8 cellular contexts compared by ENCODE assay signal in genomic region chr4:184474261-184475095, GRCh38. TPM values are rescaled to one million over a fixed set of nuclear protein-coding genes. Genes with fewer than 3 reads are reported as not detected.
DNase-seq lines count a peak whose midpoint lies in the region; ATAC-seq and TF ChIP-seq lines count a peak whose summit lies in the region.

Gene IRF2, minus strand, starts transcription at chr4:184474550. Its CDS starts 45,486 bp downstream, at chr4:184429064.

- H3K27ac Mint-ChIP-seq in GM23338 (peak within 1 kb of the TSS; percentile 90), naive B cell (peak within 1 kb of the TSS; percentile 97 to 99 (median 98))
- H3K27ac Mint-ChIP-seq in stimulated activated effector memory CD8-positive, alpha-beta T cell treated with anti-CD3 and anti-CD28 coated beads, Interleukin-12 subunit alpha, Interleukin-12 subunit beta, amount 100 ng/mL, for 72 hours = peak within 1 kb of the TSS; percentile 99

- H3K36me3 Mint-ChIP-seq in GM23338 (ENCODE audit: low read depth) = peaks cover 4% of the 10 kb centered on the region; the same call in 2 of the 3 replicates
- H3K36me3 Mint-ChIP-seq in naive B cell = peaks cover 5 to 9% of the 10 kb centered on the region in 2 donors
- peaks cover 47% of the 10 kb centered on the region for H3K36me3 Mint-ChIP-seq in stimulated activated effector memory CD8-positive, alpha-beta T cell treated with anti-CD3 and anti-CD28 coated beads, Interleukin-12 subunit alpha, Interleukin-12 subunit beta, amount 100 ng/mL, for 72 hours

- H3K4me2 ChIP-seq in DOHH2 (ENCODE audit: low read length) (peak within 1 kb of the TSS; percentile 91), GM23338 (peak within 1 kb of the TSS; percentile 100)

- H3K9me2 ChIP-seq in DOHH2 (replicated peaks; ENCODE audit: control insufficient read depth, low read length) = no peaks in the 10 kb centered on the region
- H3K9me2 ChIP-seq in GM23338 (ENCODE audit: insufficient read depth) = no peaks in the 10 kb centered on the region

- peak; percentile 67 for ATAC-seq in GM23338
- peak; percentile 71 to 79 for ATAC-seq in naive B cell (ENCODE audit: low read depth in 2 of 2)
- peak; percentile 86 for ATAC-seq in stimulated activated effector memory CD8-positive, alpha-beta T cell treated with anti-CD3 and anti-CD28 coated beads, Interleukin-12 subunit alpha, Interleukin-12 subunit beta, amount 100 ng/mL, for 72 hours

- peaks cover 52% of the 10 kb centered on the region for H3K79me2 ChIP-seq in DOHH2 (ENCODE audit: control insufficient read depth, low read length)
- H3K79me2 ChIP-seq in GM23338 (replicated peaks; ENCODE audit: insufficient read depth) = peaks cover 49% of the 10 kb centered on the region

- H3K9me3 ChIP-seq in DOHH2 (ENCODE audit: control insufficient read depth, insufficient read depth, low read length) = no peaks in the 10 kb centered on the region

- peak within 1 kb of the TSS; percentile 86 for H3K27ac ChIP-seq in DOHH2 (ENCODE audit: low read depth, low read length)
- peak within 1 kb of the TSS; percentile 98 for H3K27ac ChIP-seq in GM23338 (ENCODE audit: low read depth)

- peaks cover 55% of the 10 kb centered on the region for H3K4me1 ChIP-seq in DOHH2 (ENCODE audit: control insufficient read depth, low read length)
- peaks cover 27% of the 10 kb centered on the region for H3K4me1 ChIP-seq in GM23338 (ENCODE audit: insufficient read depth)

- H3K27me3 ChIP-seq in DOHH2 (ENCODE audit: control insufficient read depth, low read length) (no peaks in the 10 kb centered on the region), GM23338 (ENCODE audit: insufficient read depth) (no peaks in the 10 kb centered on the region)

- DNase-seq in GM23338 (ENCODE audit: low spot score) = peak; percentile 96
- peak; percentile 95 to 97 for DNase-seq in Kasumi-1 (lab: John Stamatoyannopoulos, UW)
- DNase-seq in RPMI8226 = peak; percentile 94
- peak; percentile 87 to 95 for DNase-seq in activated T-helper 1 cell treated with anti-CD3 and anti-CD28 coated beads, Interleukin-2, amount 50 U/mL, for 16 hours (ENCODE audit: low read depth in 1 of 2, low spot score in 1 of 2)
- DNase-seq in fibroblast of gingiva (ENCODE audit: low read depth) = peak; percentile 98
- peak; percentile 95 for DNase-seq in naive B cell
- peak; percentile 76 to 96 for DNase-seq in stimulated activated effector memory CD8-positive, alpha-beta T cell treated with anti-CD3 and anti-CD28 coated beads, Interleukin-12 subunit alpha, Interleukin-12 subunit beta, amount 100 ng/mL, for 72 hours (ENCODE audit: low spot score in 2 of 2)

- H3K9me3 Mint-ChIP-seq in GM23338 (peaks cover 5% of the 10 kb centered on the region; the same call in 1 of the 3 replicates), naive B cell (no peaks in the 10 kb centered on the region)
- no peaks in the 10 kb centered on the region for H3K9me3 Mint-ChIP-seq in stimulated activated effector memory CD8-positive, alpha-beta T cell treated with anti-CD3 and anti-CD28 coated beads, Interleukin-12 subunit alpha, Interleukin-12 subunit beta, amount 100 ng/mL, for 72 hours

- TF ChIP-seq CTCF in DOHH2 (IDR thresholded peaks at IDR 0.05; ENCODE audit: low read depth, low read length, poor library complexity, severe bottlenecking) (no peak), GM23338 (conservative IDR thresholded peaks at IDR 0.05; ENCODE audit: low read depth in 2 of 2) (no peak)

- peak within 1 kb of the TSS; percentile 94 for H2AFZ ChIP-seq in GM23338

- no peaks in the 10 kb centered on the region for H4K20me1 ChIP-seq in DOHH2 (ENCODE audit: control insufficient read depth, insufficient read depth, low read depth, low read length)
- H4K20me1 ChIP-seq in GM23338 (replicated peaks; ENCODE audit: insufficient read depth) = peaks cover 7% of the 10 kb centered on the region

- H3K4me1 Mint-ChIP-seq in GM23338 (peaks cover 26% of the 10 kb centered on the region), naive B cell (peaks cover 36 to 73% (median 56%) of the 10 kb centered on the region in 3 donors)
- peaks cover 52% of the 10 kb centered on the region for H3K4me1 Mint-ChIP-seq in stimulated activated effector memory CD8-positive, alpha-beta T cell treated with anti-CD3 and anti-CD28 coated beads, Interleukin-12 subunit alpha, Interleukin-12 subunit beta, amount 100 ng/mL, for 72 hours

- H3K36me3 ChIP-seq in DOHH2 (ENCODE audit: control insufficient read depth, low read length) = peaks cover 5% of the 10 kb centered on the region; the same call in 1 of the 2 replicates
- no peaks in the 10 kb centered on the region for H3K36me3 ChIP-seq in GM23338 (ENCODE audit: insufficient read depth)

- H3K27me3 Mint-ChIP-seq in GM23338 (ENCODE audit: insufficient read depth, low read depth, poor library complexity) (peaks cover 11% of the 10 kb centered on the region), naive B cell (no peaks in the 10 kb centered on the region)

- peak within 1 kb of the TSS; percentile 96 for H3K4me3 Mint-ChIP-seq in GM23338
- peak within 1 kb of the TSS; percentile 96 to 100 (median 98) for H3K4me3 Mint-ChIP-seq in naive B cell
- H3K4me3 Mint-ChIP-seq in stimulated activated effector memory CD8-positive, alpha-beta T cell treated with anti-CD3 and anti-CD28 coated beads, Interleukin-12 subunit alpha, Interleukin-12 subunit beta, amount 100 ng/mL, for 72 hours = peak within 1 kb of the TSS; percentile 95

- peaks cover 20% of the 10 kb centered on the region for H3F3A ChIP-seq in DOHH2 (ENCODE audit: control insufficient read depth, insufficient read depth)
- 0 out of 2 replicates have a peak, but pooled peaks cover 12% of the 10 kb centered on the region for H3F3A ChIP-seq in GM23338 (replicated peaks; ENCODE audit: low read depth)

- H3K4me3 ChIP-seq in DOHH2 (ENCODE audit: low read length) = peak within 1 kb of the TSS; percentile 88
- H3K4me3 ChIP-seq in GM23338 = peak within 1 kb of the TSS; percentile 100

TF ChIP-seq in GM23338, 12 proteins besides CTCF, POLR2A, EP300 and RAD21 (continues in another document):
- TF ChIP-seq CREB1 (CRISPR knock-in tag; IDR thresholded peaks at IDR 0.05; ENCODE audit: low read depth) = no peak
- TF ChIP-seq ZNF462 (CRISPR knock-in tag; IDR thresholded peaks at IDR 0.05) = no peak
- TF ChIP-seq POLR2AphosphoS5 (IDR thresholded peaks at IDR 0.05; ENCODE audit: low read depth) = peak; percentile 72

RNA-seq across cellular contexts. Expression of gene IRF2, which starts in this region (rescaled TPM):
- total RNA-seq in GM23338 (2014; rRNA removed; shearing (Covaris generic)) = 14.1 and 14.7 TPM in 2 replicates
- polyA plus RNA-seq in GM23338 (2016; fragmentation: Nextera tagmentation; extraction: Ambion mirVana) (13.6 and 15.0 TPM in 2 replicates), naive B cell (ENCODE audit: low read depth in 6 of 6) (100 to 1,000 TPM; 119 to 174 (median 151) TPM)

Comparison
In these comparisons a context has a peak if more than half of its experiments do, and no peak if none do; other contexts are left out.
1. Peak in every context shown above with its lines: DNase-seq, ATAC-seq, H3K4me3 ChIP-seq and H3K27ac ChIP-seq.